Comparison of ENCODE assay signal across 11 cellular contexts in genomic region chr3:128432898-128433629, GRCh38. TPM values are rescaled to one million over a fixed set of nuclear protein-coding genes. Genes with fewer than 3 reads are reported as not detected.
DNase-seq lines count a peak whose midpoint lies in the region; ATAC-seq and TF ChIP-seq lines count a peak whose summit lies in the region.
"Had no signal": no experiment of that assay in that cellular context is flagged by ENCODE, and none has a peak within 500 bp of the region (broad histone marks: within the 10 kb centered on the region; RNA-seq: fewer than 3 reads in every experiment).

No MANE protein-coding gene starts in this region.

- no peaks in the 10 kb centered on the region for H3K36me3 Mint-ChIP-seq in activated CD4-positive, alpha-beta T cell treated with anti-CD3 and anti-CD28 coated beads for 36 hours (ENCODE audit: low read depth)
- H3K36me3 Mint-ChIP-seq in activated CD4-positive, alpha-beta T cell treated with anti-CD3 and anti-CD28 coated beads, Interleukin-2, amount 10 ng/mL, durations not matched to agents 24 days and 14 days (ENCODE audit: low read depth), result no peaks in the 10 kb centered on the region

- no peaks in the 10 kb centered on the region for H3K4me1 ChIP-seq in SJCRH30
- H3K4me1 ChIP-seq in tibial artery, result peaks cover 0 to 15% (median 12%) of the 10 kb centered on the region in 4 donors
- H3K4me1 ChIP-seq in foreskin keratinocyte, result no peaks in the 10 kb centered on the region

- TF ChIP-seq CTCF in tibial artery (IDR thresholded peaks at IDR 0.05), result no peak
- TF ChIP-seq CTCF in foreskin keratinocyte (conservative IDR thresholded peaks at IDR 0.05), result no peak

- peak; percentile 18 for DNase-seq in activated CD4-positive, alpha-beta T cell treated with anti-CD3 and anti-CD28 coated beads for 36 hours
- DNase-seq in activated CD4-positive, alpha-beta T cell treated with anti-CD3 and anti-CD28 coated beads, Interleukin-2, amount 10 ng/mL, durations not matched to agents 24 days and 14 days, result no peak
- peak; percentile 26 to 39 for DNase-seq in SJCRH30
- DNase-seq in iPS-NIHi11 (ENCODE audit: low spot score), result peak; percentile 78
- no peak for DNase-seq in tibial artery
- no peak for DNase-seq in NCI-H446 (lab: John Stamatoyannopoulos, UW)
- no peak for DNase-seq in foreskin keratinocyte
- DNase-seq: activated naive CD4-positive, alpha-beta T cell treated with Interleukin-2 at 50 U/mL for 16 hours had no signal

- H3K27me3 ChIP-seq in SJCRH30 (peaks cover 41% of the 10 kb centered on the region), tibial artery (peaks cover 0 to 75% of the 10 kb centered on the region in 2 donors), foreskin keratinocyte (peaks cover 84% of the 10 kb centered on the region)

- H3K9me3 Mint-ChIP-seq in activated CD4-positive, alpha-beta T cell treated with anti-CD3 and anti-CD28 coated beads for 36 hours (ENCODE audit: low read depth), result no peaks in the 10 kb centered on the region
- no peaks in the 10 kb centered on the region for H3K9me3 Mint-ChIP-seq in activated CD4-positive, alpha-beta T cell treated with anti-CD3 and anti-CD28 coated beads, Interleukin-2, amount 10 ng/mL, durations not matched to agents 24 days and 14 days

- peaks cover 7% of the 10 kb centered on the region for H3K4me1 Mint-ChIP-seq in activated CD4-positive, alpha-beta T cell treated with anti-CD3 and anti-CD28 coated beads for 36 hours
- peaks cover 5% of the 10 kb centered on the region for H3K4me1 Mint-ChIP-seq in activated CD4-positive, alpha-beta T cell treated with anti-CD3 and anti-CD28 coated beads, Interleukin-2, amount 10 ng/mL, durations not matched to agents 24 days and 14 days

- H3K4me3 Mint-ChIP-seq in activated CD4-positive, alpha-beta T cell treated with anti-CD3 and anti-CD28 coated beads for 36 hours, result no peak overlapping the region
- no peak overlapping the region for H3K4me3 Mint-ChIP-seq in activated CD4-positive, alpha-beta T cell treated with anti-CD3 and anti-CD28 coated beads, Interleukin-2, amount 10 ng/mL, durations not matched to agents 24 days and 14 days

- ATAC-seq in activated CD4-positive, alpha-beta T cell treated with anti-CD3 and anti-CD28 coated beads for 36 hours, result no peak
- ATAC-seq in foreskin keratinocyte, result no peak
- ATAC-seq in HG02763 (IDR thresholded peaks at IDR 0.05; ENCODE audit: unreplicated experiment), result no peak

- H3K36me3 ChIP-seq in SJCRH30 (no peaks in the 10 kb centered on the region), tibial artery (no peaks in the 10 kb centered on the region)

- CTCF ChIA-PET in activated CD4-positive, alpha-beta T cell treated with anti-CD3 and anti-CD28 coated beads for 36 hours (lab: Charles Lee), result interaction anchor here (1.5 kb wide), 1 partner anchor 57 kb away, joined by 7 read pairs; no protein-coding TSS in a partner anchor

- H3K9me3 ChIP-seq in SJCRH30 (replicated peaks), result no peaks in the 10 kb centered on the region
- no peaks in the 10 kb centered on the region for H3K9me3 ChIP-seq in tibial artery

- no peak overlapping the region for H3K27ac Mint-ChIP-seq in activated CD4-positive, alpha-beta T cell treated with anti-CD3 and anti-CD28 coated beads for 36 hours
- H3K27ac Mint-ChIP-seq in activated CD4-positive, alpha-beta T cell treated with anti-CD3 and anti-CD28 coated beads, Interleukin-2, amount 10 ng/mL, durations not matched to agents 24 days and 14 days, result no peak overlapping the region

- POLR2A ChIA-PET in activated CD4-positive, alpha-beta T cell treated with anti-CD3 and anti-CD28 coated beads for 36 hours (lab: Charles Lee), result no interaction called here

- H3K27ac ChIP-seq in SJCRH30, result no peak overlapping the region
- H3K27ac ChIP-seq in tibial artery, result no peak overlapping the region
- no peak overlapping the region for H3K27ac ChIP-seq in foreskin keratinocyte

- intact Hi-C loops in activated CD4-positive, alpha-beta T cell treated with anti-CD3 and anti-CD28 coated beads for 36 hours (cut with DNase I, micrococcal nuclease), result no loop called here
- intact Hi-C loops in activated CD4-positive, alpha-beta T cell treated with anti-CD3 and anti-CD28 coated beads, Interleukin-2, amount 10 ng/mL, durations not matched to agents 24 days and 14 days (cut with micrococcal nuclease), result no loop called here
- intact Hi-C loops in tibial artery (cut with DNase I; ENCODE audit: low total_unique reads), result no loop called here

- H3K27me3 Mint-ChIP-seq in activated CD4-positive, alpha-beta T cell treated with anti-CD3 and anti-CD28 coated beads for 36 hours, result peaks cover 39% of the 10 kb centered on the region
- peaks cover 54% of the 10 kb centered on the region for H3K27me3 Mint-ChIP-seq in activated CD4-positive, alpha-beta T cell treated with anti-CD3 and anti-CD28 coated beads, Interleukin-2, amount 10 ng/mL, durations not matched to agents 24 days and 14 days

- H3K4me3 ChIP-seq in SJCRH30, result peak overlapping the region; percentile 41
- peak overlapping the region; percentile 1 to 37 for H3K4me3 ChIP-seq in tibial artery

RNA-seq across cellular contexts. Expression of gene DNAJB8, which starts 33.6 kb away (rescaled TPM):
- not detected for total RNA-seq in activated CD4-positive, alpha-beta T cell treated with anti-CD3 and anti-CD28 coated beads for 36 hours
- not detected in 2 replicates for total RNA-seq in activated CD4-positive, alpha-beta T cell treated with anti-CD3 and anti-CD28 coated beads, Interleukin-2, amount 10 ng/mL, durations not matched to agents 24 days and 14 days
- total RNA-seq in SJCRH30 (2014; rRNA removed; shearing (Covaris generic)), result not detected in 2 replicates
- total RNA-seq in foreskin keratinocyte, result not detected in 2 replicates
- polyA plus RNA-seq in foreskin keratinocyte, result not detected in 2 replicates
- total RNA-seq: glomerular endothelial cell, HT1080 had no signal

RNA-seq across cellular contexts. Expression of gene GATA2, which starts 59.9 kb away (rescaled TPM):
- under 1 TPM; 0.05 to 0.07 TPM for total RNA-seq in activated CD4-positive, alpha-beta T cell treated with anti-CD3 and anti-CD28 coated beads for 36 hours
- total RNA-seq in activated CD4-positive, alpha-beta T cell treated with anti-CD3 and anti-CD28 coated beads, Interleukin-2, amount 10 ng/mL, durations not matched to agents 24 days and 14 days, result not detected in 2 replicates
- 17.1 and 19.8 TPM in 2 replicates for total RNA-seq in SJCRH30 (2014; rRNA removed; shearing (Covaris generic))
- total RNA-seq in foreskin keratinocyte, result not detected in 2 replicates
- not detected in 2 replicates for polyA plus RNA-seq in foreskin keratinocyte

Comparison
In these comparisons a context has a peak if more than half of its experiments do, and no peak if none do; other contexts are left out.
1. DNase-seq: peak in activated CD4-positive, alpha-beta T cell treated with anti-CD3 and anti-CD28 coated beads for 36 hours (single experiment), SJCRH30 (2 of 2) and iPS-NIHi11 (single experiment); none in activated CD4-positive, alpha-beta T cell treated with anti-CD3 and anti-CD28 coated beads, Interleukin-2, amount 10 ng/mL, durations not matched to agents 24 days and 14 days (single experiment), tibial artery (0 of 2), NCI-H446 (0 of 2) and foreskin keratinocyte (0 of 2).
2. RNA of gene GATA2, which starts 59.9 kb away (total RNA-seq): 17.1 to 19.8 TPM in SJCRH30; 0.05 to 0.07 TPM in activated CD4-positive, alpha-beta T cell treated with anti-CD3 and anti-CD28 coated beads for 36 hours, not detected in activated CD4-positive, alpha-beta T cell treated with anti-CD3 and anti-CD28 coated beads, Interleukin-2, amount 10 ng/mL, durations not matched to agents 24 days and 14 days and not detected in foreskin keratinocyte; every median in the first group is over 10 times any median in the second.